18 cellular contexts compared by ENCODE assay signal in genomic region chr17:79476074-79476473, GRCh38.
"Had no signal": no experiment of that assay in that cellular context is flagged by ENCODE, and none has a peak within 500 bp of the region (broad histone marks: within the 10 kb centered on the region; RNA-seq: fewer than 3 reads in every experiment).

No MANE protein-coding gene starts in this region.

- H3K4me1 ChIP-seq: lower lobe of right lung, upper lobe of right lung had no signal

- H3K4me3 ChIP-seq: esophagus squamous epithelium, lower lobe of right lung, sigmoid colon, spleen, thoracic aorta, upper lobe of right lung had no signal

- DNase-seq: activated CD4-positive, alpha-beta T cell treated with anti-CD3 and anti-CD28 coated beads, Interleukin-2, amount 50 U/mL, for 48 hours; activated gamma-delta T cell; effector CD8-positive, alpha-beta T cell; esophagus squamous epithelium; hippocampal formation; lower lobe of right lung; nucleus accumbens; sigmoid colon; spleen; stimulated activated CD4-positive, alpha-beta T cell treated with anti-CD3 and anti-CD28 coated beads, Interleukin-4, amount 100 ng/mL, for 4 hours; stimulated activated naive B cell treated with anti-CD40 and anti-IgM and Interleukin-4, amounts not matched to agents 10 μg/mL and 1 μg/mL and 100 μg/mL, for 72 hours; T-helper 2 cell; upper lobe of right lung; WERI-Rb-1 had no signal

- H3K36me3 ChIP-seq: esophagus squamous epithelium, lower lobe of right lung, spleen, thoracic aorta, upper lobe of right lung had no signal

- H3K9me3 ChIP-seq: esophagus squamous epithelium, lower lobe of right lung, sigmoid colon, spleen, thoracic aorta, upper lobe of right lung had no signal

- H3K4me3 Mint-ChIP-seq: activated naive CD4-positive, alpha-beta T cell treated with anti-CD3 and anti-CD28 coated beads, Interleukin-2, amount 50 U/mL, for 24 hours; dendritic cell treated with granulocyte-macrophage colony-stimulating factor and Interleukin-4, amounts not matched to agents 40 ng/mL and 50 ng/mL, for 4 days; natural killer cell treated with Interleukin-12 subunit alpha and Interleukin-12 subunit beta and Interleukin-15 and Interleukin-18, amount 100 ng/mL, for 72 hours; stimulated activated naive B cell treated with anti-CD40 and anti-IgM and Interleukin-4, amounts not matched to agents 10 μg/mL and 1 μg/mL and 100 μg/mL, for 72 hours had no signal

- H3K27me3 ChIP-seq: sigmoid colon had no signal

- H3K9me3 Mint-ChIP-seq: activated naive CD4-positive, alpha-beta T cell treated with anti-CD3 and anti-CD28 coated beads, Interleukin-2, amount 50 U/mL, for 24 hours; dendritic cell treated with granulocyte-macrophage colony-stimulating factor and Interleukin-4, amounts not matched to agents 40 ng/mL and 50 ng/mL, for 4 days; natural killer cell treated with Interleukin-12 subunit alpha and Interleukin-12 subunit beta and Interleukin-15 and Interleukin-18, amount 100 ng/mL, for 72 hours; stimulated activated naive B cell treated with anti-CD40 and anti-IgM and Interleukin-4, amounts not matched to agents 10 μg/mL and 1 μg/mL and 100 μg/mL, for 72 hours had no signal

- ATAC-seq: lower lobe of right lung; natural killer cell treated with Interleukin-12 subunit alpha and Interleukin-12 subunit beta and Interleukin-15 and Interleukin-18, amount 100 ng/mL, for 72 hours; stimulated activated naive B cell treated with anti-CD40 and anti-IgM and Interleukin-4, amounts not matched to agents 10 μg/mL and 1 μg/mL and 100 μg/mL, for 72 hours; upper lobe of right lung had no signal

- H3K36me3 Mint-ChIP-seq: activated naive CD4-positive, alpha-beta T cell treated with anti-CD3 and anti-CD28 coated beads, Interleukin-2, amount 50 U/mL, for 24 hours; natural killer cell treated with Interleukin-12 subunit alpha and Interleukin-12 subunit beta and Interleukin-15 and Interleukin-18, amount 100 ng/mL, for 72 hours; stimulated activated naive B cell treated with anti-CD40 and anti-IgM and Interleukin-4, amounts not matched to agents 10 μg/mL and 1 μg/mL and 100 μg/mL, for 72 hours had no signal

- H3K27ac Mint-ChIP-seq: activated naive CD4-positive, alpha-beta T cell treated with anti-CD3 and anti-CD28 coated beads, Interleukin-2, amount 50 U/mL, for 24 hours; dendritic cell treated with granulocyte-macrophage colony-stimulating factor and Interleukin-4, amounts not matched to agents 40 ng/mL and 50 ng/mL, for 4 days; natural killer cell treated with Interleukin-12 subunit alpha and Interleukin-12 subunit beta and Interleukin-15 and Interleukin-18, amount 100 ng/mL, for 72 hours; stimulated activated naive B cell treated with anti-CD40 and anti-IgM and Interleukin-4, amounts not matched to agents 10 μg/mL and 1 μg/mL and 100 μg/mL, for 72 hours had no signal

- H3K4me1 Mint-ChIP-seq: activated naive CD4-positive, alpha-beta T cell treated with anti-CD3 and anti-CD28 coated beads, Interleukin-2, amount 50 U/mL, for 24 hours; stimulated activated naive B cell treated with anti-CD40 and anti-IgM and Interleukin-4, amounts not matched to agents 10 μg/mL and 1 μg/mL and 100 μg/mL, for 72 hours had no signal

- H3K27ac ChIP-seq: esophagus squamous epithelium, lower lobe of right lung, sigmoid colon, spleen, thoracic aorta, upper lobe of right lung, WERI-Rb-1 had no signal
